Comparison of ENCODE assay signal across 17 cellular contexts in the genomic region with DNA sequence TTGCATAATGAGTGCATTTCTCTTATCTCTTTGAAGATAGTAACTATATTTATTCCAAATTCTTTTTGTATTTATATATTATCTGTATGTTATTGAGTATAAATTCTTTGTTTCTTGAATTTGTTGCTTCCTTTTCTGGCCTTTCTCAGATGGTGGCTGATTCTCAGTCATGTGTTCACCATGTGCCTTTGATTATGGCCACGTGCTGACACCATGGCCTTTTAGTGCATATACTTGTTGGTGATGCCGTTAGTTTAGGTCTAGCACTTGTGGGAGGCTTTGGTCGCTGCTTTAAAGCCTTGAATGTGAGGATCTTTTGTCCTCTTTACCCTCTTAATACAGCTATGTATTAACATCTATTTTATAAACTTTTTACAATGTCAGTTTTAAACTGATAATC.
"Had no signal": no experiment of that assay in that cellular context is flagged by ENCODE, and none has a peak within 500 bp of the region (broad histone marks: within the 10 kb centered on the region; RNA-seq: fewer than 3 reads in every experiment).

No MANE protein-coding gene starts in this region.

- H3K27me3 ChIP-seq: SJSA1 had no signal

- H3K4me1 ChIP-seq: SJSA1 had no signal

- H3K27ac ChIP-seq: SJSA1 had no signal

- H3K36me3 ChIP-seq: SJSA1 had no signal

- DNase-seq: KBM-7, NCI-H1092 treated with DMSO at 0.1 percent for 48 hours, NCI-H1436, NCI-H187, NCI-H2029, NCI-H2081 treated with DMSO at 0.1 percent for 48 hours, NCI-H2171, NCI-H226, NCI-H446, NCI-H510A, NCI-H524 treated with DMSO at 0.1 percent for 48 hours, NCI-H69, NCI-H774, Right ventricle myocardium superior, RPMI8226, SIG-M5 had no signal

- H3K9me3 ChIP-seq: SJSA1 had no signal

- H3K4me3 ChIP-seq: SJSA1 had no signal
